In genomic region chr19:2896694-2897093, GRCh38 we compare ENCODE assay signal across 9 cellular contexts. TPM values are rescaled to one million over a fixed set of nuclear protein-coding genes. Genes with fewer than 3 reads are reported as not detected.
"Had no signal": no experiment of that assay in that cellular context is flagged by ENCODE, and none has a peak within 500 bp of the region (broad histone marks: within the 10 kb centered on the region; RNA-seq: fewer than 3 reads in every experiment).

No MANE protein-coding gene starts in this region.

- ATAC-seq: GM23338 had no signal

- H3K27me3 Mint-ChIP-seq: IgD-negative memory B cell had no signal

- H2AFZ ChIP-seq: GM23338 had no signal

- H3K4me2 ChIP-seq: GM23338 had no signal

- H3K27ac Mint-ChIP-seq: GM23338, H9, HFFc6 had no signal

- H3K4me1 Mint-ChIP-seq: GM23338 had no signal

- FAIRE-seq: H1, H54, HTR-8/SVneo had no signal

- DNase-seq: H9, HCEC 1CT, HFFc6, KG1 had no signal

- H3K4me3 Mint-ChIP-seq: GM23338, H9, HFFc6 had no signal

- H3K4me3 ChIP-seq: GM23338 had no signal

RNA-seq across cellular contexts. Expression of gene ZNF556, which starts 29.6 kb away (rescaled TPM):
- total RNA-seq: GM23338, H1, H9, HFFc6 had no signal
- polyA plus RNA-seq: GM23338, H1, IgD-negative memory B cell had no signal
